12 cellular contexts compared by ENCODE assay signal in the genomic region with DNA sequence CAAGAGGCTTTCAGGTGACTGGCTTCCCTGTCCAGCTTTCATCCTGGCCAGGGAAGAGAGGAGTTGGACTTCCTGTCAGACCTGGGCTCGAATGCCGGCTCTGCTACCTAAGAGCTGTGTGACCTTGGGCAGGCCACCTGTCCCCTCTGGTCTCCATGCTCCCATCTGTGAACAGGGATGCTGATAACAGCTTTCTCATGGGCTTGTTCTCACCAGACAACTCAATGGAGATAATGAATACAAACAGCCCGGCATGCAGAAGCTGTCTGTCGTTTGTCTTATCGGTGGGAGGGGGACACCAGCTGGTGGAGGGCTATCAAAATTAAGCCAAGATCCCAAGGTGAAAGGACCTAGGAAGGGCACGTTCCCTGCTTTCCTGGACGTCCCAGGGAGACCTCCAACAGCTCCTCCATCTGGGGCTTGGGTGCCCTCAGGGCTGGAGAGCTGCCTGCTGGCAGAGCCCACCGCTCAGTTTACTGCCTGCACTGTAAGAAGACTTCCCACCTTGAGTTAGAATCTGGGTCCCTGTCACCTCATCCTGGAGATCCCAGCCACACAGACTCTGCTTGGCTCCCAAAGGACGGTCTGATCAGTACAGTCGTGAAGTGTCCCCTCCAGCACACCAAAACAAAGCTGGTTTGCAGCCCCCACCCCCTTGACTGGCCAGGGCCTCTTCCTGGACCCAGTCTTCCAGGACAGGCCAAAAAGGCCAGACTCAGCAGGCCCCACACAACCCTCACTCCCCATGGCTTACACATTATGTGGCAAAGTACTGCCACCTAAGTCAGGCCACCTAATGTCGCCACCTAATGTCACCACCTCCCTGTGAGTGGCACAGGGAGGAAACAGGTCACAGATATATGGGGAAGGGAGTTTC. TPM values are rescaled to one million over a fixed set of nuclear protein-coding genes. Genes with fewer than 3 reads are reported as not detected.
DNase-seq lines count a peak whose midpoint lies in the region; ATAC-seq and TF ChIP-seq lines count a peak whose summit lies in the region.
"Had no signal": no experiment of that assay in that cellular context is flagged by ENCODE, and none has a peak within 500 bp of the region (broad histone marks: within the 10 kb centered on the region; RNA-seq: fewer than 3 reads in every experiment).

No MANE protein-coding gene starts in this region.

- H3K4me1 Mint-ChIP-seq in mesothelial cell of epicardium = no peaks in the 10 kb centered on the region

- no peaks in the 10 kb centered on the region for H3K27me3 ChIP-seq in BLaER1 treated with 17β-estradiol and CSF1 and Interleukin-3, amounts not matched to agents 10 nM and 100 nM
- H3K27me3 ChIP-seq in H7 (ENCODE audit: control insufficient read depth, insufficient read depth, low read length) (no peaks in the 10 kb centered on the region), dorsolateral prefrontal cortex (no peaks in the 10 kb centered on the region), GM23248 (replicated peaks; ENCODE audit: insufficient read depth) (no peaks in the 10 kb centered on the region)

- intact Hi-C loops in dorsolateral prefrontal cortex (cut with DNase I) = loop anchor here in 1 of 2 donors (10.0 kb wide), 1 partner anchor 57 kb away; a partner anchor contains a TSS

- H3K36me3 Mint-ChIP-seq in mesothelial cell of epicardium = no peaks in the 10 kb centered on the region

- no peak overlapping the region for H3K4me3 Mint-ChIP-seq in mesothelial cell of epicardium
- H3K4me3 Mint-ChIP-seq: CD14-positive monocyte; stimulated activated naive B cell treated with anti-CD40 and anti-IgM and Interleukin-4, amounts not matched to agents 10 μg/mL and 1 μg/mL and 100 μg/mL, for 72 hours had no signal

- DNase-seq in H7 (peak; percentile 26), dorsolateral prefrontal cortex (peak in 6 of 10 donors; percentile 7 to 30 (median 17)), omental fat pad (ENCODE audit: low spot score) (peak; percentile 14), NCI-H2029 treated with DMSO at 0.1 percent for 48 hours (lab: John Stamatoyannopoulos, UW) (no peak), putamen (ENCODE audit: low spot score) (no peak), GM23248 (no peak), mesothelial cell of epicardium (ENCODE audit: low spot score in 2 of 2, unreplicated experiment in 2 of 2) (no peak)
- DNase-seq: GDM1, NCI-H2081 had no signal

- peaks cover 0 to 48% (median 3%) of the 10 kb centered on the region in 11 experiments; a peak in 9 of 22 replicates for H4K20me1 ChIP-seq in BLaER1 treated with 17β-estradiol and CSF1 and Interleukin-3, amounts not matched to agents 10 nM and 100 nM
- H4K20me1 ChIP-seq in GM23248 (ENCODE audit: insufficient read depth) = no peaks in the 10 kb centered on the region

- H3K36me3 ChIP-seq in BLaER1 treated with 17β-estradiol and CSF1 and Interleukin-3, amounts not matched to agents 10 nM and 100 nM = peaks cover 0 to 84% (median 42%) of the 10 kb centered on the region in 11 experiments; a peak in 14 of 22 replicates
- no peaks in the 10 kb centered on the region for H3K36me3 ChIP-seq in H7 (replicated peaks; ENCODE audit: control insufficient read depth, insufficient read depth, low read length)
- no peaks in the 10 kb centered on the region for H3K36me3 ChIP-seq in GM23248 (ENCODE audit: low read depth)

- WGBS in GM23248 (ENCODE audit: low coverage in 1 of 2, low lambda C conversion rate in 2 of 2, missing lambda C conversion rate in 2 of 2), 2 experiments = 76 to 81% methylated on average over 10 to 11 of the region's 11 CpGs

- peaks cover 2% of the 10 kb centered on the region for H3F3A ChIP-seq in GM23248 (ENCODE audit: insufficient read depth)

- H3K9ac ChIP-seq in BLaER1 treated with 17β-estradiol and CSF1 and Interleukin-3, amounts not matched to agents 10 nM and 100 nM = peak overlapping the region in 4 of 11 experiments; percentile 1 to 16 (median 12); a peak in 3 of 22 replicates
- no peak overlapping the region for H3K9ac ChIP-seq in GM23248

- H3K27ac Mint-ChIP-seq in mesothelial cell of epicardium = no peak overlapping the region
- H3K27ac Mint-ChIP-seq: CD14-positive monocyte; stimulated activated naive B cell treated with anti-CD40 and anti-IgM and Interleukin-4, amounts not matched to agents 10 μg/mL and 1 μg/mL and 100 μg/mL, for 72 hours had no signal

- no peaks in the 10 kb centered on the region for H3K27me3 Mint-ChIP-seq in mesothelial cell of epicardium (ENCODE audit: low read depth)

- H3K79me2 ChIP-seq in GM23248 (ENCODE audit: insufficient read depth) = no peaks in the 10 kb centered on the region

- H3K4me1 ChIP-seq in BLaER1 treated with 17β-estradiol and CSF1 and Interleukin-3, amounts not matched to agents 10 nM and 100 nM = peaks cover 18 to 61% (median 46%) of the 10 kb centered on the region in 10 experiments
- peaks cover 7% of the 10 kb centered on the region; the same call in 1 of the 2 replicates for H3K4me1 ChIP-seq in GM23248 (ENCODE audit: insufficient read depth)

- H3K9me3 ChIP-seq in BLaER1 treated with 17β-estradiol and CSF1 and Interleukin-3, amounts not matched to agents 10 nM and 100 nM (replicated peaks in 1 of 11) = no peaks in the 10 kb centered on the region
- no peaks in the 10 kb centered on the region for H3K9me3 ChIP-seq in GM23248 (ENCODE audit: low read depth)

- peak overlapping the region in 9 of 11 experiments; percentile 24 to 90 (median 76); a peak in 16 of 22 replicates for H3K4me2 ChIP-seq in BLaER1 treated with 17β-estradiol and CSF1 and Interleukin-3, amounts not matched to agents 10 nM and 100 nM
- no peak overlapping the region for H3K4me2 ChIP-seq in GM23248 (ENCODE audit: unreplicated experiment)

- H3K4me3 ChIP-seq in BLaER1 treated with 17β-estradiol and CSF1 and Interleukin-3, amounts not matched to agents 10 nM and 100 nM = no peak overlapping the region
- H3K4me3 ChIP-seq in H7 (ENCODE audit: insufficient read depth, low read depth, low read length) (no peak overlapping the region), dorsolateral prefrontal cortex (no peak overlapping the region), GM23248 (no peak overlapping the region)

- no peaks in the 10 kb centered on the region for H3K9me3 Mint-ChIP-seq in mesothelial cell of epicardium
- H3K9me3 Mint-ChIP-seq: CD14-positive monocyte; stimulated activated naive B cell treated with anti-CD40 and anti-IgM and Interleukin-4, amounts not matched to agents 10 μg/mL and 1 μg/mL and 100 μg/mL, for 72 hours had no signal

- H3K9me2 ChIP-seq in GM23248 (ENCODE audit: insufficient read depth) = no peaks in the 10 kb centered on the region

- H3K27ac ChIP-seq in BLaER1 treated with 17β-estradiol and CSF1 and Interleukin-3, amounts not matched to agents 10 nM and 100 nM = peak overlapping the region in 5 of 11 experiments; percentile 10 to 69 (median 37); a peak in 7 of 22 replicates
- H3K27ac ChIP-seq in dorsolateral prefrontal cortex (peak overlapping the region in 55 of 59 donors; percentile 12 to 85 (median 71)), GM23248 (no peak overlapping the region)

- TF ChIP-seq CTCF in dorsolateral prefrontal cortex (IDR thresholded peaks at IDR 0.05 in 54 of 56, conservative IDR thresholded peaks at IDR 0.05 in 2 of 56; ENCODE audit: low read depth in 1 of 56, partially characterized antibody in 56 of 56) (no peak), omental fat pad (IDR thresholded peaks at IDR 0.05) (no peak), mesothelial cell of epicardium (IDR thresholded peaks at IDR 0.05; ENCODE audit: unreplicated experiment) (no peak)

- H2AFZ ChIP-seq in GM23248 = no peak overlapping the region

- in situ Hi-C loops in GM23248 (cut with MboI) = no loop called here

- ATAC-seq in omental fat pad (ENCODE audit: low FRiP score) = no peak

RNA-seq across cellular contexts. Expression of a gene that starts 40.9 kb away (rescaled TPM):
- 78.6 and 87.5 TPM in 2 replicates for total RNA-seq in H7 (2014; rRNA removed; shearing (Covaris generic))
- total RNA-seq in dorsolateral prefrontal cortex = 10 to 100 TPM; 36.9 to 90.0 (median 52.6) TPM
- 100 to 1,000 TPM in 2 of 4 donors, 10 to 100 TPM in 2; 34.2 to 141 (median 94.5) TPM for total RNA-seq in omental fat pad
- total RNA-seq in GM23248 (2014; rRNA removed; shearing (Covaris generic)) = 18.7 and 24.6 TPM in 2 replicates
- polyA plus RNA-seq in GM23248 (2016; fragmentation: Nextera tagmentation; extraction: Ambion mirVana) = 45.5 and 50.8 TPM in 2 replicates
- 35.1 to 37.3 TPM (median 36.3 TPM) in 3 replicates for total RNA-seq in mesothelial cell of epicardium

RNA-seq across cellular contexts. Expression of a gene that starts 57.2 kb away (rescaled TPM):
- total RNA-seq in H7 (2014; rRNA removed; shearing (Covaris generic)) = 7.5 and 9.0 TPM in 2 replicates
- total RNA-seq in dorsolateral prefrontal cortex (100 to 1,000 TPM in 56 of 120 experiments, 10 to 100 TPM in 64; 46.7 to 245 (median 97.2) TPM), omental fat pad (10 to 100 TPM; 47.1 to 73.6 (median 55.5) TPM), mesothelial cell of epicardium (31.8 to 34.0 TPM (median 33.2 TPM) in 3 replicates)
- 30.3 and 34.0 TPM in 2 replicates for total RNA-seq in GM23248 (2014; rRNA removed; shearing (Covaris generic))
- 29.3 and 30.4 TPM in 2 replicates for polyA plus RNA-seq in GM23248 (2016; fragmentation: Nextera tagmentation; extraction: Ambion mirVana)

Comparison
In these comparisons a context has a peak if more than half of its experiments do, and no peak if none do; other contexts are left out.
1. DNase-seq: peak in H7 (single experiment), dorsolateral prefrontal cortex (6 of 10) and omental fat pad (single experiment); none in NCI-H2029 treated with DMSO at 0.1 percent for 48 hours (single experiment), putamen (single experiment), GM23248 (single experiment) and mesothelial cell of epicardium (0 of 2).